25 cellular contexts compared by ENCODE assay signal in genomic region chr12:118249547-118249946, GRCh38.
DNase-seq lines count a peak whose midpoint lies in the region; ATAC-seq, FAIRE-seq and TF ChIP-seq lines count a peak whose summit lies in the region.
"Had no signal": no experiment of that assay in that cellular context is flagged by ENCODE, and none has a peak within 500 bp of the region (broad histone marks: within the 10 kb centered on the region; RNA-seq: fewer than 3 reads in every experiment).

No MANE protein-coding gene starts in this region.

- H3K36me3 ChIP-seq in HepG2 (replicated peaks in 1 of 2; ENCODE audit: control insufficient read depth in 1 of 2, insufficient read depth in 2 of 2, low read length in 2 of 2) (no peaks in the 10 kb centered on the region), right lobe of liver (no peaks in the 10 kb centered on the region), Panc1 (ENCODE audit: control insufficient read depth, insufficient read depth, low read length) (no peaks in the 10 kb centered on the region)
- H3K36me3 ChIP-seq: BE2C had no signal

- no peaks in the 10 kb centered on the region for H3K79me2 ChIP-seq in HepG2 (ENCODE audit: insufficient read depth, low read length)

- H2AFZ ChIP-seq in HepG2 (ENCODE audit: low read length): no peak overlapping the region

- TF ChIP-seq EP300 in HepG2 (IDR thresholded peaks at IDR 0.05; ENCODE audit: low read depth in 2 of 2, low read length in 2 of 2) (no peak), HepG2 (CRISPR knock-in tag; IDR thresholded peaks at IDR 0.05; ENCODE audit: borderline replicate concordance) (no peak)

- TF ChIP-seq RAD21 in HepG2 (CRISPR knock-in tag; IDR thresholded peaks at IDR 0.05): no peak

- no peaks in the 10 kb centered on the region for H3K4me1 ChIP-seq in HepG2 (ENCODE audit: insufficient read depth, low read length)
- H3K4me1 ChIP-seq in right lobe of liver: no peaks in the 10 kb centered on the region
- no peaks in the 10 kb centered on the region for H3K4me1 ChIP-seq in Panc1 (ENCODE audit: control insufficient read depth, insufficient read depth, low read length)
- H3K4me1 ChIP-seq: A549, BE2C, BLaER1 had no signal

- POLR2A ChIA-PET in HepG2 (lab: Yijun Ruan, JAX) (no interaction called here), Panc1 (lab: Charles Lee) (interaction anchor here (0.5 kb wide), 1 partner anchor 72 kb away, joined by 5 read pairs; no protein-coding TSS in a partner anchor)

- in situ Hi-C loops in HepG2 (cut with HindIII; ENCODE audit: extremely low pct_ligation_motif_present, low pct_unique_long_range_greater_than_20kb): no loop called here
- in situ Hi-C loops in Panc1 (cut with HindIII; ENCODE audit: low pct_unique_long_range_greater_than_20kb, low sequenced_read_pairs): no loop called here

- TF ChIP-seq POLR2A in HepG2 (IDR thresholded peaks at IDR 0.05; ENCODE audit: insufficient read depth in 1 of 2, low read depth in 2 of 2, low read length in 2 of 2) (no peak), right lobe of liver (IDR thresholded peaks at IDR 0.05) (no peak)

- intact Hi-C loops in HepG2 (cut with micrococcal nuclease; ENCODE audit: unreplicated experiment): no loop called here
- intact Hi-C loops in right lobe of liver (cut with DNase I): no loop called here
- intact Hi-C loops in Panc1 (cut with micrococcal nuclease; ENCODE audit: unreplicated experiment): no loop called here
- intact Hi-C loops in left colon (cut with DNase I, micrococcal nuclease): no loop called here
- intact Hi-C loops in head of caudate nucleus (cut with DNase I): no loop called here

- H3K9me3 ChIP-seq in HepG2 (ENCODE audit: low read length) (no peaks in the 10 kb centered on the region), right lobe of liver (no peaks in the 10 kb centered on the region), Panc1 (ENCODE audit: control insufficient read depth, insufficient read depth, low read depth, low read length) (no peaks in the 10 kb centered on the region)
- H3K9me3 ChIP-seq: A549, BE2C, BLaER1 had no signal

- WGBS in HepG2 (ENCODE audit: low lambda C conversion rate): 46% methylated on average over 1 of the region's 1 CpG
- WGBS in right lobe of liver (ENCODE audit: insufficient coverage, low coverage, low lambda C conversion rate, missing lambda C conversion rate): no CpG with 5 or more reads among the region's 1 CpG

- H3K27me3 ChIP-seq in HepG2 (ENCODE audit: control insufficient read depth in 1 of 2, insufficient read depth in 2 of 2, low read length in 2 of 2) (no peaks in the 10 kb centered on the region), right lobe of liver (no peaks in the 10 kb centered on the region), Panc1 (ENCODE audit: control insufficient read depth, insufficient read depth, low read length) (no peaks in the 10 kb centered on the region)
- H3K27me3 ChIP-seq: BE2C, BLaER1 had no signal

- DNase-seq in HepG2 (ENCODE audit: low spot score) (peak; percentile 25), right lobe of liver (no peak), Panc1 (ENCODE audit: low read depth, low spot score) (no peak), left colon (no peak), head of caudate nucleus (no peak), UCSD-AML1 (lab: John Stamatoyannopoulos, UW; ENCODE audit: unreplicated experiment) (no peak)
- DNase-seq: BE2C; C1 segment of cervical spinal cord; CD4-positive, alpha-beta memory T cell; CD4-positive, CD25-positive, alpha-beta regulatory T cell; CD8-positive, alpha-beta memory T cell; COR-L47; DMS 273 treated with DMSO at 0.1 percent for 48 hours; DMS153; DMS53; DMS79; DND-41; EL; GDM1 had no signal

- CTCF ChIA-PET in HepG2 (lab: Yijun Ruan, JAX; ENCODE audit: low intra/inter-chr PET ratio, low total read pairs) (no interaction called here), Panc1 (lab: Charles Lee) (interaction anchor here (0.6 kb wide), 1 partner anchor 109 kb away, joined by 3 read pairs; no protein-coding TSS in a partner anchor)

- no TSS peak for BruUV-seq in HepG2 (replicated peaks; lab: Mats Ljungman, UMichigan)
- BruUV-seq in Panc1 (replicated peaks; lab: Mats Ljungman, UMichigan): TSS peak; percentile 55

- peak overlapping the region; percentile 18 for H3K27ac ChIP-seq in HepG2 (ENCODE audit: extremely low read length, insufficient read depth, low read length)
- H3K27ac ChIP-seq in right lobe of liver: no peak overlapping the region
- no peak overlapping the region for H3K27ac ChIP-seq in Panc1 (ENCODE audit: low read length)
- H3K27ac ChIP-seq: 22Rv1, A549, BLaER1 had no signal

- ATAC-seq in HepG2 (peak; percentile 66), right lobe of liver (no peak), Panc1 (no peak), left colon (peak; percentile 58)
- ATAC-seq: A549, GM12878 had no signal

- H3K4me3 ChIP-seq in HepG2 (replicated peaks in 1 of 3; ENCODE audit: insufficient read depth in 1 of 3, low read depth in 2 of 3, low read length in 3 of 3) (no peak overlapping the region), right lobe of liver (no peak overlapping the region), Panc1 (ENCODE audit: low read depth in 2 of 2, low read length in 2 of 2) (no peak overlapping the region)
- H3K4me3 ChIP-seq: A549, BLaER1, GM12878 had no signal

- no peak overlapping the region for H3K9ac ChIP-seq in HepG2 (ENCODE audit: insufficient read depth, low read depth, low read length)
- H3K9ac ChIP-seq: BLaER1 had no signal

- TF ChIP-seq CTCF in HepG2 (CRISPR knock-in tag; IDR thresholded peaks at IDR 0.05): no peak
- no peak for TF ChIP-seq CTCF in right lobe of liver (IDR thresholded peaks at IDR 0.05)
- TF ChIP-seq CTCF in Panc1 (IDR thresholded peaks at IDR 0.05): no peak

- no peak overlapping the region for H3K4me2 ChIP-seq in HepG2 (ENCODE audit: low read depth, low read length)
- H3K4me2 ChIP-seq: A549, BLaER1 had no signal

- FAIRE-seq in HepG2 (lab: Jason Lieb, UNC): no peak
- FAIRE-seq: A549, GM12892, GM18507 had no signal

- H4K20me1 ChIP-seq in HepG2 (ENCODE audit: insufficient read depth, low read length): no peaks in the 10 kb centered on the region
- H4K20me1 ChIP-seq: BLaER1 had no signal

TF ChIP-seq in HepG2, 621 proteins besides CTCF, POLR2A, EP300 and RAD21:
- TF ChIP-seq ZNF800 (CRISPR knock-in tag; IDR thresholded peaks at IDR 0.05) (no peak), HNF4A (CRISPR knock-in tag; IDR thresholded peaks at IDR 0.05) (peak; percentile 66), ZNF225 (CRISPR knock-in tag; IDR thresholded peaks at IDR 0.05) (no peak)
- TF ChIP-seq, protein P1, sequence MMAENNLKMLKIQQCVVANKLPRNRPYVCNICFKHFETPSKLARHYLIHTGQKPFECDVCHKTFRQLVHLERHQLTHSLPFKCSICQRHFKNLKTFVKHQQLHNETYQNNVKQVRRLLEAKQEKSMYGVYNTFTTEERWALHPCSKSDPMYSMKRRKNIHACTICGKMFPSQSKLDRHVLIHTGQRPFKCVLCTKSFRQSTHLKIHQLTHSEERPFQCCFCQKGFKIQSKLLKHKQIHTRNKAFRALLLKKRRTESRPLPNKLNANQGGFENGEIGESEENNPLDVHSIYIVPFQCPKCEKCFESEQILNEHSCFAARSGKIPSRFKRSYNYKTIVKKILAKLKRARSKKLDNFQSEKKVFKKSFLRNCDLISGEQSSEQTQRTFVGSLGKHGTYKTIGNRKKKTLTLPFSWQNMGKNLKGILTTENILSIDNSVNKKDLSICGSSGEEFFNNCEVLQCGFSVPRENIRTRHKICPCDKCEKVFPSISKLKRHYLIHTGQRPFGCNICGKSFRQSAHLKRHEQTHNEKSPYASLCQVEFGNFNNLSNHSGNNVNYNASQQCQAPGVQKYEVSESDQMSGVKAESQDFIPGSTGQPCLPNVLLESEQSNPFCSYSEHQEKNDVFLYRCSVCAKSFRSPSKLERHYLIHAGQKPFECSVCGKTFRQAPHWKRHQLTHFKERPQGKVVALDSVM (CRISPR knock-in tag; IDR thresholded peaks at IDR 0.05): peak; percentile 81; the same call in 1 of the 2 replicates
TF ChIP-seq in HepG2: peak in this region for 2.

Comparison
In these comparisons a context has a peak if more than half of its experiments do, and no peak if none do; other contexts are left out.
1. ATAC-seq: peak in HepG2 (single experiment) and left colon (single experiment); none in right lobe of liver (0 of 4) and Panc1 (single experiment).